ENCODE assay signal across 7 cellular contexts in the genomic region with DNA sequence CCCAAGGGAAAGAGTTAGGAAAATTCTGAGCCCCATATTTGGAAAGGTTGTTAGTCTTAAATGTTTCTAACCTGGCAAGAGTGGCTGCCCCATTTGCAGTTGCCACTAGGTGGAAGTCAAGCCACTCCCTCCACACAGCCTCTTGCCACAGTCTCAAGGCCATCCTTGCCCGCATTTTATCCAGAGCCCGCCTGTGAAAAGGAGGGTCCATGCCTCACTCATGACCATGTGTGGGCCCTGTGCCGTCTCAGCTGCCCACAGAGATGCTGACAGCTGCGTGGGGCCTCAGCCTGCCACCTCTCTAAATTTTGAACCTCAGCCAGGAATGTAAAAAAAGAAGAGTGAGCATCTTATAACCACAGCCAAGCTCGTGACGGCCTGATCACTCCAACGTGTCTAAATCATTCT.
A peak's percentile ranks its signal among the peaks of the same experiment; 100 is the strongest.
DNase-seq lines count a peak whose midpoint lies in the region; ATAC-seq and TF ChIP-seq lines count a peak whose summit lies in the region.

No MANE protein-coding gene starts in this region.

- TF ChIP-seq POLR2A in stomach (IDR thresholded peaks at IDR 0.05) = no peak

- H3K36me3 ChIP-seq in OCI-LY3 (replicated peaks; ENCODE audit: low read depth, low read length) (no peaks in the 10 kb centered on the region), stomach (no peaks in the 10 kb centered on the region)

- intact Hi-C loops in stomach (cut with DNase I; ENCODE audit: low total_unique reads) = no loop called here

- H3K9me3 ChIP-seq in OCI-LY3 (ENCODE audit: insufficient read depth, low read length) (no peaks in the 10 kb centered on the region), stomach (no peaks in the 10 kb centered on the region)

- H3K4me2 ChIP-seq in OCI-LY3 (ENCODE audit: low read length) = peak overlapping the region; percentile 81

- TF ChIP-seq EP300 in stomach (IDR thresholded peaks at IDR 0.05) = no peak

- peak overlapping the region; percentile 79 for H2AFZ ChIP-seq in OCI-LY3 (ENCODE audit: low read depth, low read length)

- H3K27me3 ChIP-seq in OCI-LY3 (ENCODE audit: low read depth, low read length) (peaks cover 2% of the 10 kb centered on the region; the same call in 1 of the 2 replicates), stomach (no peaks in the 10 kb centered on the region)

- ATAC-seq in GM21367 (IDR thresholded peaks at IDR 0.05; ENCODE audit: unreplicated experiment) = peak; percentile 90
- peak; percentile 91 for ATAC-seq in HG03442 (IDR thresholded peaks at IDR 0.05; ENCODE audit: unreplicated experiment)

- H3K4me1 ChIP-seq in OCI-LY3 (ENCODE audit: low read length) (peaks cover 8% of the 10 kb centered on the region), stomach (peaks cover 0 to 10% (median 0%) of the 10 kb centered on the region in 4 donors)

- no peak overlapping the region for H3K4me3 ChIP-seq in GM12865 (ENCODE audit: low read depth, low read length)
- peak overlapping the region; percentile 42; the same call in 1 of the 2 replicates for H3K4me3 ChIP-seq in OCI-LY3 (ENCODE audit: low read length)
- no peak overlapping the region for H3K4me3 ChIP-seq in fibroblast of mammary gland (ENCODE audit: control insufficient read depth, low read depth, low read length)
- H3K4me3 ChIP-seq in stomach = no peak overlapping the region

- H3K79me2 ChIP-seq in OCI-LY3 (ENCODE audit: low read length) = no peaks in the 10 kb centered on the region

- peak; percentile 50 for TF ChIP-seq CTCF in GM12865 (IDR thresholded peaks at IDR 0.05; ENCODE audit: insufficient read depth, low read depth, low read length, missing control alignments)
- TF ChIP-seq CTCF in OCI-LY3 (IDR thresholded peaks at IDR 0.05; ENCODE audit: low read depth, low read length) = peak; percentile 91
- TF ChIP-seq CTCF in fibroblast of mammary gland (conservative IDR thresholded peaks at IDR 0.05; ENCODE audit: control insufficient read depth, insufficient read depth, low read depth, low read length) = peak; percentile 66
- peak in 4 of 7 experiments; percentile 29 to 39 (median 37) for TF ChIP-seq CTCF in stomach (IDR thresholded peaks at IDR 0.05)

- H3K9ac ChIP-seq in OCI-LY3 (ENCODE audit: low read length) = peak overlapping the region; percentile 46; the same call in 1 of the 2 replicates

- WGBS in stomach, 5 donors = 8 to 25% (median 13%) methylated on average over 7 of the region's 7 CpGs

- DNase-seq in GM12865 (ENCODE audit: low read depth) (peak; percentile 55), fibroblast of mammary gland (ENCODE audit: low read depth) (peak; percentile 59), stomach (peak; percentile 48), NCI-H187 treated with DMSO at 0.1 percent for 48 hours (lab: John Stamatoyannopoulos, UW) (no peak)

- no peaks in the 10 kb centered on the region for H4K20me1 ChIP-seq in OCI-LY3 (ENCODE audit: insufficient read depth, low read length)

- H3K27ac ChIP-seq in OCI-LY3 (ENCODE audit: low read length) (no peak overlapping the region), stomach (no peak overlapping the region)

Comparison
In these comparisons a context has a peak if more than half of its experiments do, and no peak if none do; other contexts are left out.
1. CTCF ChIP-seq: peak in every context shown above with its lines; median percentile 91 in OCI-LY3; 66 in fibroblast of mammary gland; 50 in GM12865; 37 in stomach.